ENCODE assay signal across 33 cellular contexts in genomic region chr4:130653842-130654241, GRCh38.
"Had no signal": no experiment of that assay in that cellular context is flagged by ENCODE, and none has a peak within 500 bp of the region (broad histone marks: within the 10 kb centered on the region; RNA-seq: fewer than 3 reads in every experiment).

No MANE protein-coding gene starts in this region.

- ATAC-seq: activated CD8-positive, alpha-beta T cell treated with anti-CD3 and anti-CD28 coated beads for 36 hours; activated naive CD4-positive, alpha-beta T cell treated with anti-CD3 and anti-CD28 coated beads, Interleukin-2, amount 50 U/mL, for 72 hours; activated T-cell treated with anti-CD3 and anti-CD28 coated beads, Interleukin-2, amount 50 U/mL, for 4 hours; activated T-cell treated with anti-CD3 and anti-CD28 coated beads, Interleukin-2, amount 50 U/mL, for 72 hours; activated T-helper 17 cell treated with anti-CD3 and anti-CD28 coated beads, Interleukin-2, amount 50 U/mL, for 72 hours; body of pancreas had no signal

- H3K4me3 ChIP-seq: adrenal gland, body of pancreas, breast epithelium had no signal

- H3K27me3 ChIP-seq: adrenal gland, body of pancreas, brain microvascular endothelial cell, breast epithelium had no signal

- H3K36me3 ChIP-seq: adrenal gland, brain microvascular endothelial cell, breast epithelium had no signal

- H3K4me1 ChIP-seq: adrenal gland, breast epithelium had no signal

- H3K9me3 ChIP-seq: body of pancreas had no signal

- H3K27ac ChIP-seq: adrenal gland, body of pancreas, brain microvascular endothelial cell, breast epithelium, VCaP had no signal

- DNase-seq: activated B cell treated with CpG ODN at 0.5 μM for 24 hours; activated CD4-positive, alpha-beta memory T cell treated with anti-CD3 and anti-CD28 coated beads for 36 hours; activated CD4-positive, alpha-beta T cell treated with anti-CD3 and anti-CD28 coated beads for 4 hours; activated CD4-positive, alpha-beta T cell treated with anti-CD3 and anti-CD28 coated beads, Interleukin-2, amount 10 ng/mL, durations not matched to agents 24 days and 14 days; activated CD4-positive, alpha-beta T cell treated with anti-CD3 and anti-CD28 coated beads, Interleukin-2, amount 50 U/mL, for 1 hour; activated CD4-positive, alpha-beta T cell treated with anti-CD3 and anti-CD28 coated beads, Interleukin-2, amount 50 U/mL, for 4 hours; activated CD4-positive, CD25-positive, alpha-beta regulatory T cell treated with anti-CD3 and anti-CD28 coated beads, Interleukin-2, amount 50 U/mL, for 72 hours; activated CD8-positive, alpha-beta memory T cell treated with anti-CD3 and anti-CD28 coated beads, Interleukin-2, amount 50 U/mL, for 4 hours; activated CD8-positive, alpha-beta T cell treated with anti-CD3 and anti-CD28 coated beads for 36 hours; activated effector memory CD4-positive, alpha-beta T cell treated with anti-CD3 and anti-CD28 coated beads, Interleukin-2, amount 50 U/mL, for 16 hours; activated gamma-delta T cell treated with Interleukin-2 at 50 U/mL for 16 hours; activated naive CD4-positive, alpha-beta T cell; activated naive CD4-positive, alpha-beta T cell treated with anti-CD3 and anti-CD28 coated beads for 36 hours; activated naive CD4-positive, alpha-beta T cell treated with anti-CD3 and anti-CD28 coated beads, Interleukin-2, amount 50 U/mL, for 16 hours; activated naive CD8-positive, alpha-beta T cell treated with anti-CD3 and anti-CD28 coated beads for 36 hours; activated T-cell treated with anti-CD3 and anti-CD28 coated beads for 4 hours; activated T-cell treated with anti-CD3 and anti-CD28 coated beads, Interleukin-2, amount 50 U/mL, for 1 hour; activated T-cell treated with anti-CD3 and anti-CD28 coated beads, Interleukin-2, amount 50 U/mL, for 4 hours; activated T-cell treated with anti-CD3 and anti-CD28 coated beads, Interleukin-2, amount 50 U/mL, for 72 hours; adrenal gland; amniotic stem cell; aorta; body of pancreas; brain microvascular endothelial cell; central memory CD4-positive, alpha-beta T cell; T-helper 2 cell; T-helper 9 cell had no signal

- FAIRE-seq: astrocyte, TTC549 had no signal
